34 cellular contexts compared by ENCODE assay signal in the genomic region with DNA sequence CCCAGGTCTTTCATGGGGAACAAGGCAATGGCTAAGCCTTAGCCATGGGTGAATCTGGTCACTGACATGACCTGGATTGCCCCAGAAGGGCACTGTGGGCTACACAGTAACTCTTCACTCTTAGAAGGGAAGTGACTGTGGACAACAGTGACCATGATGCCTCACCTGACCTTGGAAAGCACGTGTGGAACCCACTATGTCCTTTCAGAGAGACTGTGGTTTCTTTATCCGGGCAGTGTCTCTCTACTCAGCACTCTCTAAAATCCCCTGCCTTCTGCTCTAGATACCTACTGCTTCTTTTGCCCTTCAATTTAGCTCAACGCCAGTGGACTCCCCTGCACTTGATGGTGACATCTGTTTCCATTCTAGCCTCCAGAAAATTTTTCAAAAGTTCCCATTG.
"Had no signal": no experiment of that assay in that cellular context is flagged by ENCODE, and none has a peak within 500 bp of the region (broad histone marks: within the 10 kb centered on the region; RNA-seq: fewer than 3 reads in every experiment).

No MANE protein-coding gene starts in this region.

- H3K27me3 ChIP-seq: MG63 had no signal

- H3K4me3 ChIP-seq: MG63 had no signal

- H3K4me2 ChIP-seq: KMS-11 had no signal

- H3K9me3 ChIP-seq: MG63 had no signal

- H3K9ac ChIP-seq: KMS-11 had no signal

- DNase-seq: Karpas-422, Kasumi-1, KG1, MG63, MV-4-11, NCI-H1048, NCI-H1092, NCI-H1092 treated with DMSO at 0.1 percent for 48 hours, NCI-H1105, NCI-H1105 treated with DMSO at 0.1 percent for 48 hours, NCI-H1417, NCI-H1417 treated with DMSO at 0.1 percent for 48 hours, NCI-H1436, NCI-H1436 treated with DMSO at 0.1 percent for 48 hours, NCI-H146, NCI-H1694, NCI-H1694 treated with DMSO at 0.1 percent for 48 hours, NCI-H187, NCI-H187 treated with DMSO at 0.1 percent for 48 hours, NCI-H1930, NCI-H2029, NCI-H2029 treated with DMSO at 0.1 percent for 48 hours, NCI-H2081, NCI-H2081 treated with DMSO at 0.1 percent for 48 hours, NCI-H2107, NCI-H2171, NCI-H2171 treated with DMSO at 0.1 percent for 48 hours, NCI-H2227 treated with DMSO at 0.1 percent for 48 hours, NCI-H226, NCI-H345, NCI-H446, NCI-H446 treated with DMSO at 0.1 percent for 48 hours, NCI-H510A had no signal

- H3K36me3 ChIP-seq: MG63 had no signal

- H3K27ac ChIP-seq: KMS-11 had no signal
